In the genomic region with DNA sequence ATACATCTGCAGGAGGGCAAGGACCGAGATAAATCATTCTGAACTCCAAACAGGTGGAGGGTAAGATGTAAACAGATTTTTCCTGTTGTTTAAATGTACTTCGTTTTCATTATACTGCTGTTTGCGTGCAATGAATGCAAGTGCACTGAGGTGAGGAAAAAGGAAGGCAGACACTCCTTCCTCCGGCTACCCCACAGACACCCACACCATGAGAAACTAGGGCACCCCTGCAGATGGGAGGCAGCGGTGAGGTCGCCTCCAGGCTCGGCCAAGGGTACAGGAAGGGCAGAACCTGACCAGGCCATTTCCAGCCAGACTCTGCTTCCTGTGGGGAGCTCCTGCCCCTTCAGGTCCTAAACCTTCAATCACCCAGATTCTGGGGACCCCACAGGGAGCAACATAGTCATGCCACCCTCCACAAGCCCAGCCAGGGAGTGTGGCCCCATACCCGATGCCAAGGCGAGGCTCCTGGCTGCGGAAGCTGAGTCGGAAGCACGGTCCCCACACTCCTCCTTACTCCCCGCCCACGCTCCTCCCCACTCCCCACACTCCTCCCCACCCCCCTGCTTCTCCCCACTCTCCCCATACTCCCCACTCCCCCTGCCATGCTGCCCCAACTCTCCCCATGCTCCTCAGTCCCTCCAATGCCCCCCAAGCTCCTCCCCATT, we compare ENCODE assay signal across 8 cellular contexts. TPM values are rescaled to one million over a fixed set of nuclear protein-coding genes. Genes with fewer than 3 reads are reported as not detected.
DNase-seq lines count a peak whose midpoint lies in the region; ATAC-seq and TF ChIP-seq lines count a peak whose summit lies in the region.

No MANE protein-coding gene starts in this region.

- no peaks in the 10 kb centered on the region for H3K4me1 ChIP-seq in CD8-positive, alpha-beta memory T cell (ENCODE audit: insufficient read depth, low read length)
- peaks cover 17 to 48% (median 32%) of the 10 kb centered on the region in 4 donors for H3K4me1 ChIP-seq in stomach

- DNase-seq in CD8-positive, alpha-beta memory T cell, result peak in 1 of 5 donors; percentile 32
- DNase-seq in activated T-cell treated with anti-CD3 and anti-CD28 coated beads, Interleukin-2, amount 50 U/mL, for 48 hours, result peak; percentile 22 to 25
- DNase-seq in naive thymus-derived CD8-positive, alpha-beta T cell, result no peak
- no peak for DNase-seq in NCI-H2029 treated with DMSO at 0.1 percent for 48 hours (lab: John Stamatoyannopoulos, UW)
- no peak for DNase-seq in inferior parietal cortex (ENCODE audit: extremely low spot score)
- DNase-seq in stomach, result no peak
- DNase-seq in dedifferentiated amniotic fluid mesenchymal stem cell (ENCODE audit: extremely low spot score), result no peak

- peak overlapping the region; percentile 15 for H3K4me3 ChIP-seq in CD8-positive, alpha-beta memory T cell (ENCODE audit: low read length)
- H3K4me3 ChIP-seq in stomach, result no peak overlapping the region

- no peak for TF ChIP-seq CTCF in stomach (IDR thresholded peaks at IDR 0.05)

- H3K27me3 Mint-ChIP-seq in CD8-positive, alpha-beta memory T cell, result peaks cover 2 to 9% of the 10 kb centered on the region in 2 donors
- H3K27me3 Mint-ChIP-seq in naive thymus-derived CD8-positive, alpha-beta T cell, result no peaks in the 10 kb centered on the region

- no peak for TF ChIP-seq POLR2A in stomach (IDR thresholded peaks at IDR 0.05)

- no peaks in the 10 kb centered on the region for H3K9me3 Mint-ChIP-seq in CD8-positive, alpha-beta memory T cell
- no peaks in the 10 kb centered on the region for H3K9me3 Mint-ChIP-seq in naive thymus-derived CD8-positive, alpha-beta T cell

- POLR2A ChIA-PET in CD8-positive, alpha-beta memory T cell (lab: Charles Lee), result no interaction called here
- POLR2A ChIA-PET in naive thymus-derived CD8-positive, alpha-beta T cell (lab: Charles Lee), result interaction anchor here (0.6 to 1.6 kb wide), 3 partner anchors 11 to 504 kb away, joined by 3 to 6 read pairs (median 3); no protein-coding TSS in a partner anchor

- no peaks in the 10 kb centered on the region for H3K36me3 Mint-ChIP-seq in CD8-positive, alpha-beta memory T cell
- H3K36me3 Mint-ChIP-seq in naive thymus-derived CD8-positive, alpha-beta T cell, result no peaks in the 10 kb centered on the region

- TF ChIP-seq EP300 in stomach (IDR thresholded peaks at IDR 0.05), result no peak

- H3K27me3 ChIP-seq in CD8-positive, alpha-beta memory T cell (ENCODE audit: insufficient read depth, low read length, poor library complexity, severe bottlenecking), result no peaks in the 10 kb centered on the region
- no peaks in the 10 kb centered on the region for H3K27me3 ChIP-seq in stomach

- peak; percentile 8 for ATAC-seq in GM19468 (IDR thresholded peaks at IDR 0.05; ENCODE audit: extremely low read depth, unreplicated experiment)
- ATAC-seq in naive thymus-derived CD8-positive, alpha-beta T cell, result peak; percentile 46 to 66

- H3K27ac Mint-ChIP-seq in CD8-positive, alpha-beta memory T cell, result peak overlapping the region in 7 of 8 donors; percentile 2 to 89 (median 70)
- H3K27ac Mint-ChIP-seq in naive thymus-derived CD8-positive, alpha-beta T cell, result peak overlapping the region; percentile 3 to 91 (median 68)

- intact Hi-C loops in stomach (cut with DNase I; ENCODE audit: low total_unique reads), result no loop called here

- CTCF ChIA-PET in CD8-positive, alpha-beta memory T cell (lab: Charles Lee), result interaction anchor here (1.0 to 1.7 kb wide), 2 partner anchors 39 to 161 kb away, joined by 3 to 4 read pairs; no protein-coding TSS in a partner anchor

- peak overlapping the region; percentile 6 to 74 (median 60) for H3K4me3 Mint-ChIP-seq in CD8-positive, alpha-beta memory T cell
- peak overlapping the region; percentile 40 to 81 (median 76) for H3K4me3 Mint-ChIP-seq in naive thymus-derived CD8-positive, alpha-beta T cell

- H3K27ac ChIP-seq in CD8-positive, alpha-beta memory T cell (ENCODE audit: low read depth, low read length), result no peak overlapping the region
- H3K27ac ChIP-seq in stomach, result no peak overlapping the region

- H3K4me1 Mint-ChIP-seq in CD8-positive, alpha-beta memory T cell, result peaks cover 11 to 17% (median 16%) of the 10 kb centered on the region in 3 donors
- peaks cover 12 to 47% (median 27%) of the 10 kb centered on the region in 4 donors for H3K4me1 Mint-ChIP-seq in naive thymus-derived CD8-positive, alpha-beta T cell

- no peaks in the 10 kb centered on the region for H3K36me3 ChIP-seq in CD8-positive, alpha-beta memory T cell (ENCODE audit: insufficient read depth, low read length)
- H3K36me3 ChIP-seq in stomach, result no peaks in the 10 kb centered on the region

- WGBS in stomach, 5 donors, result 65 to 75% (median 67%) methylated on average over 14 of the region's 14 CpGs

- no peaks in the 10 kb centered on the region for H3K9me3 ChIP-seq in CD8-positive, alpha-beta memory T cell (ENCODE audit: low read length)
- no peaks in the 10 kb centered on the region for H3K9me3 ChIP-seq in stomach

RNA-seq across cellular contexts. Expression of gene VAV2, which starts 37.1 kb away (rescaled TPM):
- 1 to 10 TPM; 6.0 to 7.6 TPM for total RNA-seq in CD8-positive, alpha-beta memory T cell
- polyA plus RNA-seq in CD8-positive, alpha-beta memory T cell, result 1.1 TPM
- total RNA-seq in naive thymus-derived CD8-positive, alpha-beta T cell, result 1 to 10 TPM; 3.3 to 4.3 TPM
- polyA plus RNA-seq in naive thymus-derived CD8-positive, alpha-beta T cell, result under 1 TPM; 0.20 to 0.36 (median 0.27) TPM
- 10 to 100 TPM in 2 of 5 donors, 1 to 10 TPM in 3; 4.1 to 14.2 (median 6.7) TPM for total RNA-seq in stomach
- polyA plus RNA-seq in stomach, result 1 to 10 TPM; 4.1 to 7.8 (median 7.3) TPM

Comparison
In these comparisons a context has a peak if more than half of its experiments do, and no peak if none do; other contexts are left out.
1. DNase-seq: peak in activated T-cell treated with anti-CD3 and anti-CD28 coated beads, Interleukin-2, amount 50 U/mL, for 48 hours (2 of 2); none in naive thymus-derived CD8-positive, alpha-beta T cell (0 of 10), NCI-H2029 treated with DMSO at 0.1 percent for 48 hours (single experiment), inferior parietal cortex (single experiment), stomach (single experiment) and dedifferentiated amniotic fluid mesenchymal stem cell (single experiment).